8 cellular contexts compared by ENCODE assay signal in genomic region chr22:41780714-41781507, GRCh38. TPM values are rescaled to one million over a fixed set of nuclear protein-coding genes. Genes with fewer than 3 reads are reported as not detected.
DNase-seq lines count a peak whose midpoint lies in the region; ATAC-seq and TF ChIP-seq lines count a peak whose summit lies in the region.

No MANE protein-coding gene starts in this region.

- no peaks in the 10 kb centered on the region for H3K36me3 ChIP-seq in lung (ENCODE audit: control insufficient read depth in 2 of 2, insufficient read depth in 2 of 2, low read length in 2 of 2)

- peaks cover 0 to 2% of the 10 kb centered on the region in 2 donors for H3K4me1 ChIP-seq in lung (ENCODE audit: control insufficient read depth in 2 of 2, insufficient read depth in 2 of 2, low read length in 2 of 2)

- no peak for TF ChIP-seq CTCF in lung (IDR thresholded peaks at IDR 0.05; ENCODE audit: control extremely low read depth, extremely low read depth)
- TF ChIP-seq CTCF in coronary artery (IDR thresholded peaks at IDR 0.05) = no peak

- H3K27ac ChIP-seq in lung (ENCODE audit: low read depth in 1 of 2, low read length in 1 of 2) = peak overlapping the region in 1 of 2 donors; percentile 23
- peak overlapping the region in 1 of 2 donors; percentile 28 for H3K27ac ChIP-seq in coronary artery

- ATAC-seq in GM18870 (IDR thresholded peaks at IDR 0.05; ENCODE audit: unreplicated experiment) (peak; percentile 81), HG03060 (IDR thresholded peaks at IDR 0.05; ENCODE audit: low read depth, unreplicated experiment) (peak; percentile 59), lung (ENCODE audit: insufficient read depth, low FRiP score) (peak; percentile 62)
- peak; percentile 99 for ATAC-seq in activated naive CD8-positive, alpha-beta T cell treated with anti-CD3 and anti-CD28 coated beads, Interleukin-2, amount 10 ng/mL, durations not matched to agents 7 days and 5 days (ENCODE audit: low read depth)

- peak overlapping the region; percentile 96 for H3K27ac Mint-ChIP-seq in activated naive CD8-positive, alpha-beta T cell treated with anti-CD3 and anti-CD28 coated beads, Interleukin-2, amount 10 ng/mL, durations not matched to agents 7 days and 5 days

- no peak overlapping the region for H3K4me3 ChIP-seq in lung
- no peak overlapping the region for H3K4me3 ChIP-seq in coronary artery

- H3K9me3 ChIP-seq in lung (ENCODE audit: control insufficient read depth in 2 of 2, insufficient read depth in 1 of 2, low read length in 1 of 2) = no peaks in the 10 kb centered on the region

- peak overlapping the region; percentile 82 for H3K4me3 Mint-ChIP-seq in activated naive CD8-positive, alpha-beta T cell treated with anti-CD3 and anti-CD28 coated beads, Interleukin-2, amount 10 ng/mL, durations not matched to agents 7 days and 5 days

- no peaks in the 10 kb centered on the region for H3K9me3 Mint-ChIP-seq in activated naive CD8-positive, alpha-beta T cell treated with anti-CD3 and anti-CD28 coated beads, Interleukin-2, amount 10 ng/mL, durations not matched to agents 7 days and 5 days

- POLR2A ChIA-PET in activated naive CD8-positive, alpha-beta T cell treated with anti-CD3 and anti-CD28 coated beads, Interleukin-2, amount 10 ng/mL, durations not matched to agents 7 days and 5 days (lab: Charles Lee) = interaction anchor here (0.6 to 7.5 kb wide), 28 partner anchors 10 to 833 kb away, joined by 3 to 250 read pairs (median 5); partner anchors contain the start of genes CCDC134, CENPM, MEI1 and PHF5A

- peaks cover 39% of the 10 kb centered on the region for H3K4me1 Mint-ChIP-seq in activated naive CD8-positive, alpha-beta T cell treated with anti-CD3 and anti-CD28 coated beads, Interleukin-2, amount 10 ng/mL, durations not matched to agents 7 days and 5 days

- WGBS in lung, 2 donors = 48 to 50% methylated on average over 11 of the region's 11 CpGs

- peaks cover 8% of the 10 kb centered on the region for H3K36me3 Mint-ChIP-seq in activated naive CD8-positive, alpha-beta T cell treated with anti-CD3 and anti-CD28 coated beads, Interleukin-2, amount 10 ng/mL, durations not matched to agents 7 days and 5 days

- no peaks in the 10 kb centered on the region for H3K27me3 Mint-ChIP-seq in activated naive CD8-positive, alpha-beta T cell treated with anti-CD3 and anti-CD28 coated beads, Interleukin-2, amount 10 ng/mL, durations not matched to agents 7 days and 5 days

- no peaks in the 10 kb centered on the region for H3K27me3 ChIP-seq in lung (ENCODE audit: control insufficient read depth, insufficient read depth)

- DNase-seq in T follicular helper cell (ENCODE audit: low read depth) (peak; percentile 90), lung (ENCODE audit: low spot score) (peak; percentile 70), NCI-H2081 (lab: John Stamatoyannopoulos, UW) (no peak), coronary artery (ENCODE audit: low spot score) (no peak)
- DNase-seq in activated naive CD8-positive, alpha-beta T cell treated with anti-CD3 and anti-CD28 coated beads, Interleukin-2, amount 10 ng/mL, durations not matched to agents 7 days and 5 days = peak; percentile 76
- peak; percentile 54 to 76 for DNase-seq in stimulated activated CD8-positive, alpha-beta memory T cell treated with anti-CD3 and anti-CD28 coated beads, Interleukin-4, amount 100 ng/mL, for 1 hour (ENCODE audit: low read depth in 2 of 2, low spot score in 1 of 2)

RNA-seq across cellular contexts. Expression of gene CCDC134, which starts 19.6 kb away (rescaled TPM):
- 10 to 100 TPM; 28.2 to 29.2 TPM for total RNA-seq in activated naive CD8-positive, alpha-beta T cell treated with anti-CD3 and anti-CD28 coated beads, Interleukin-2, amount 10 ng/mL, durations not matched to agents 7 days and 5 days
- total RNA-seq in lung = 10 to 100 TPM in 1 of 2 donors, 1 to 10 TPM in 1; 9.9 to 10.6 TPM
- polyA plus RNA-seq in lung = 1 to 10 TPM; 2.5 to 4.2 TPM

RNA-seq across cellular contexts. Expression of gene SREBF2, which starts 52.0 kb away (rescaled TPM):
- 100 to 1,000 TPM; 108 to 109 TPM for total RNA-seq in activated naive CD8-positive, alpha-beta T cell treated with anti-CD3 and anti-CD28 coated beads, Interleukin-2, amount 10 ng/mL, durations not matched to agents 7 days and 5 days
- 100 to 1,000 TPM in 1 of 2 donors, 10 to 100 TPM in 1; 68.1 to 155 TPM for total RNA-seq in lung
- polyA plus RNA-seq in lung = 10 to 100 TPM; 70.6 to 81.2 TPM

Comparison
In these comparisons a context has a peak if more than half of its experiments do, and no peak if none do; other contexts are left out.
1. DNase-seq: peak in T follicular helper cell (single experiment), activated naive CD8-positive, alpha-beta T cell treated with anti-CD3 and anti-CD28 coated beads, Interleukin-2, amount 10 ng/mL, durations not matched to agents 7 days and 5 days (single experiment), lung (single experiment) and stimulated activated CD8-positive, alpha-beta memory T cell treated with anti-CD3 and anti-CD28 coated beads, Interleukin-4, amount 100 ng/mL, for 1 hour (2 of 2); none in NCI-H2081 (0 of 2) and coronary artery (single experiment).
2. Peak in every context shown above with its lines, with median percentiles within 50 percentile points of each other: ATAC-seq.